Comparison of ENCODE assay signal across 2 cellular contexts in genomic region chr5:66842540-66842939, GRCh38.
TF ChIP-seq lines count a peak whose summit lies in the region.

No MANE protein-coding gene starts in this region.

TF ChIP-seq in H1, 55 proteins besides CTCF, POLR2A, EP300 and RAD21:
- TF ChIP-seq POU5F1 (IDR thresholded peaks at IDR 0.05; ENCODE audit: low read depth, low read length) (no peak), USF2 (IDR thresholded peaks at IDR 0.05; ENCODE audit: low read length) (no peak), MAX (IDR thresholded peaks at IDR 0.05) (no peak), SP2 (IDR thresholded peaks at IDR 0.05; ENCODE audit: low read length) (no peak), PHF8 (conservative IDR thresholded peaks at IDR 0.05; ENCODE audit: low read depth, low read length) (no peak), ATF3 (IDR thresholded peaks at IDR 0.05; ENCODE audit: insufficient read depth, low read depth, low read length) (no peak), RFX5 (IDR thresholded peaks at IDR 0.05; ENCODE audit: borderline replicate concordance, low read depth, low read length) (no peak), CEBPB (IDR thresholded peaks at IDR 0.05; ENCODE audit: low read depth, low read length) (no peak), RBBP5 (IDR thresholded peaks at IDR 0.05; ENCODE audit: borderline replicate concordance, low read depth, low read length) (no peak), CBX8 (IDR thresholded peaks at IDR 0.05; ENCODE audit: borderline replicate concordance, low read depth, low read length) (no peak), EGR1 (IDR thresholded peaks at IDR 0.05; ENCODE audit: borderline replicate concordance, low read depth, low read length) (no peak), TCF12 (IDR thresholded peaks at IDR 0.05; ENCODE audit: low read depth, low read length) (no peak), ZNF274 (IDR thresholded peaks at IDR 0.05; ENCODE audit: borderline replicate concordance, extremely low read depth, low read length) (no peak), CHD2 (IDR thresholded peaks at IDR 0.05; ENCODE audit: low read length) (no peak), GABPA (IDR thresholded peaks at IDR 0.05; ENCODE audit: borderline replicate concordance, insufficient read depth, low read length) (no peak), CHD1 (IDR thresholded peaks at IDR 0.05; ENCODE audit: low read depth, low read length) (no peak)

TF ChIP-seq in neural cell, 6 proteins besides CTCF, POLR2A, EP300 and RAD21:
- TF ChIP-seq SMC3 (conservative IDR thresholded peaks at IDR 0.05; ENCODE audit: poor library complexity) (no peak), EZH2 (IDR thresholded peaks at IDR 0.05; ENCODE audit: borderline replicate concordance, insufficient read depth, low read length, poor library complexity, severe bottlenecking) (no peak), POLR2AphosphoS5 (IDR thresholded peaks at IDR 0.05) (no peak), MXI1 (conservative IDR thresholded peaks at IDR 0.05; ENCODE audit: poor library complexity, severe bottlenecking) (no peak), TAF1 (IDR thresholded peaks at IDR 0.05; ENCODE audit: low read depth) (no peak), REST (IDR thresholded peaks at IDR 0.05; ENCODE audit: borderline replicate concordance) (no peak)
